ENCODE assay signal across 9 cellular contexts in the genomic region with DNA sequence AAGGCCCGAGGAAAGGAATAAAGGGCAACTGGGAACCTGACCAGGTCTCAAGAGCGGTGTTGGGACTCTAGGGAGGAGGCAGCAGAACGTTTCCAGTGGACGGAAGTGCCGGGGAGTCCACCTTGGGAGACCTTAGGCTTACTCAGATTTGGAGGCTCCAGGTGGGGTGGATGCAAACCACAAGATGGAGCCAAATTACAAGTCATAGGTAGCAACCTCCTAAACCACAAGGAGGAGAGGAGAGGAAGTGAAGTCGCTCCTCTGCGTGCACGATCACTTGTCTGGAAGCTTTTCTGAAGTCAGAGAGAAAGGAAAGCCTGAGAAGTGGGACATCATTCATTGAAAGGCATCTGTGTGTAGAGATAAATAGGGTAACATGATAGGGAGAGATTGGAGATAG. TPM values are rescaled to one million over a fixed set of nuclear protein-coding genes. Genes with fewer than 3 reads are reported as not detected.
A peak's percentile ranks its signal among the peaks of the same experiment; 100 is the strongest.
DNase-seq lines count a peak whose midpoint lies in the region; ATAC-seq and TF ChIP-seq lines count a peak whose summit lies in the region.
"Had no signal": no experiment of that assay in that cellular context is flagged by ENCODE, and none has a peak within 500 bp of the region (broad histone marks: within the 10 kb centered on the region; RNA-seq: fewer than 3 reads in every experiment).

No MANE protein-coding gene starts in this region.

- H3K9me3 Mint-ChIP-seq in T-cell = no peaks in the 10 kb centered on the region
- H3K9me3 Mint-ChIP-seq in activated T-helper 2 cell treated with anti-CD3 and anti-CD28 coated beads, Interferon-gamma antibody, Interleukin-2, Interleukin-4, amounts not matched to agents 10 μg/mL and 5 μg/mL and 100 μg/mL, durations not matched to agents 14 hours and 24 hours and 36 hours = no peaks in the 10 kb centered on the region

- peak; percentile 61 for TF ChIP-seq CTCF in DND-41 (IDR thresholded peaks at IDR 0.05; ENCODE audit: borderline replicate concordance, extremely low read depth, low read length, poor library complexity, severe bottlenecking)
- peak; percentile 57 for TF ChIP-seq CTCF in GM20000 (IDR thresholded peaks at IDR 0.05; ENCODE audit: extremely low read depth, missing control alignments)

- no peak overlapping the region for H3K9ac ChIP-seq in DND-41 (ENCODE audit: low read depth, low read length)

- H3K4me2 ChIP-seq in DND-41 (ENCODE audit: insufficient read depth, low read length) = no peak overlapping the region

- H3K36me3 ChIP-seq in DND-41 (ENCODE audit: insufficient read depth, low read length) = no peaks in the 10 kb centered on the region

- H3K79me2 ChIP-seq in DND-41 (ENCODE audit: insufficient read depth, low read length) = no peaks in the 10 kb centered on the region

- POLR2A ChIA-PET in T-cell (lab: Charles Lee) = no interaction called here

- H3K36me3 Mint-ChIP-seq in T-cell = no peaks in the 10 kb centered on the region
- H3K36me3 Mint-ChIP-seq in activated T-helper 2 cell treated with anti-CD3 and anti-CD28 coated beads, Interferon-gamma antibody, Interleukin-2, Interleukin-4, amounts not matched to agents 10 μg/mL and 5 μg/mL and 100 μg/mL, durations not matched to agents 14 hours and 24 hours and 36 hours (ENCODE audit: low read depth) = no peaks in the 10 kb centered on the region

- no peak overlapping the region for H3K4me3 Mint-ChIP-seq in T-cell
- H3K4me3 Mint-ChIP-seq in activated T-helper 2 cell treated with anti-CD3 and anti-CD28 coated beads, Interferon-gamma antibody, Interleukin-2, Interleukin-4, amounts not matched to agents 10 μg/mL and 5 μg/mL and 100 μg/mL, durations not matched to agents 14 hours and 24 hours and 36 hours (ENCODE audit: low read depth) = no peak overlapping the region

- H3K27me3 Mint-ChIP-seq in T-cell = peaks cover 12 to 16% of the 10 kb centered on the region in 2 donors
- peaks cover 56% of the 10 kb centered on the region for H3K27me3 Mint-ChIP-seq in activated T-helper 2 cell treated with anti-CD3 and anti-CD28 coated beads, Interferon-gamma antibody, Interleukin-2, Interleukin-4, amounts not matched to agents 10 μg/mL and 5 μg/mL and 100 μg/mL, durations not matched to agents 14 hours and 24 hours and 36 hours (ENCODE audit: low read depth)

- intact Hi-C loops in activated T-helper 2 cell treated with anti-CD3 and anti-CD28 coated beads, Interferon-gamma antibody, Interleukin-2, Interleukin-4, amounts not matched to agents 10 μg/mL and 5 μg/mL and 100 μg/mL, durations not matched to agents 14 hours and 24 hours and 36 hours (cut with micrococcal nuclease) = no loop called here

- H2AFZ ChIP-seq in DND-41 (ENCODE audit: low read depth, low read length) = no peak overlapping the region

- H3K27me3 ChIP-seq in DND-41 (ENCODE audit: insufficient read depth, low read length, poor library complexity) = peaks cover 32% of the 10 kb centered on the region

- CTCF ChIA-PET in T-cell (lab: Charles Lee) = no interaction called here

- no peak overlapping the region for H3K4me3 ChIP-seq in DND-41 (ENCODE audit: low read depth in 1 of 2, low read length in 2 of 2)

- H4K20me1 ChIP-seq in DND-41 (ENCODE audit: insufficient read depth, low read length) = 0 out of 2 replicates have a peak, but pooled peaks cover 3% of the 10 kb centered on the region

- no peaks in the 10 kb centered on the region for H3K9me3 ChIP-seq in DND-41 (ENCODE audit: insufficient read depth, low read length, severe bottlenecking)

- H3K4me1 Mint-ChIP-seq in T-cell = peaks cover 6 to 8% (median 7%) of the 10 kb centered on the region in 3 donors
- peaks cover 7% of the 10 kb centered on the region for H3K4me1 Mint-ChIP-seq in activated T-helper 2 cell treated with anti-CD3 and anti-CD28 coated beads, Interferon-gamma antibody, Interleukin-2, Interleukin-4, amounts not matched to agents 10 μg/mL and 5 μg/mL and 100 μg/mL, durations not matched to agents 14 hours and 24 hours and 36 hours (ENCODE audit: low read depth)

- peaks cover 3% of the 10 kb centered on the region; the same call in 1 of the 2 replicates for H3K4me1 ChIP-seq in DND-41 (ENCODE audit: insufficient read depth, low read length)

- ATAC-seq in DND-41 (ENCODE audit: insufficient read depth, low read depth) (peak; percentile 83), T-cell (replicated peaks in 1 of 4) (peak; percentile 37 to 79 (median 57)), GM21619 (IDR thresholded peaks at IDR 0.05; ENCODE audit: unreplicated experiment) (no peak)

- no peak overlapping the region for H3K27ac Mint-ChIP-seq in T-cell
- H3K27ac Mint-ChIP-seq in activated T-helper 2 cell treated with anti-CD3 and anti-CD28 coated beads, Interferon-gamma antibody, Interleukin-2, Interleukin-4, amounts not matched to agents 10 μg/mL and 5 μg/mL and 100 μg/mL, durations not matched to agents 14 hours and 24 hours and 36 hours = no peak overlapping the region

- no peak overlapping the region for H3K27ac ChIP-seq in DND-41 (ENCODE audit: low read length)

- DNase-seq in DND-41 (peak; percentile 46), GM20000 (ENCODE audit: low spot score) (peak; percentile 53), T-cell (peak in 8 of 34 experiments; percentile 11 to 41 (median 24)), left kidney (ENCODE audit: low read depth, low spot score) (peak; percentile 88), SIG-M5 treated with dmso at 0.1 percent for 504 hours (lab: John Stamatoyannopoulos, UW; ENCODE audit: unreplicated experiment) (no peak), cortex of kidney (lab: John Stamatoyannopoulos, UW) (no peak)
- no peak for DNase-seq in activated T-helper 2 cell treated with anti-CD3 and anti-CD28 coated beads, Interferon-gamma antibody, Interleukin-2, Interleukin-4, amounts not matched to agents 10 μg/mL and 5 μg/mL and 100 μg/mL, durations not matched to agents 14 hours and 24 hours and 36 hours (ENCODE audit: low spot score)
- DNase-seq: activated gamma-delta T cell treated with Interleukin-2 at 50 U/mL for 16 hours had no signal

RNA-seq across cellular contexts. Expression of gene HLA-DOA, which starts 9.3 kb away (rescaled TPM):
- total RNA-seq in T-cell = 10 to 100 TPM in 3 of 5 donors, 1 to 10 TPM in 2; 6.1 to 17.0 (median 13.4) TPM
- total RNA-seq in activated T-helper 2 cell treated with anti-CD3 and anti-CD28 coated beads, Interferon-gamma antibody, Interleukin-2, Interleukin-4, amounts not matched to agents 10 μg/mL and 5 μg/mL and 100 μg/mL, durations not matched to agents 14 hours and 24 hours and 36 hours = 0.28 and 0.37 TPM in 2 replicates

RNA-seq across cellular contexts. Expression of gene BRD2, which starts 31.7 kb away (rescaled TPM):
- total RNA-seq in T-cell = 100 to 1,000 TPM; 320 to 383 (median 358) TPM
- 295 and 306 TPM in 2 replicates for total RNA-seq in activated T-helper 2 cell treated with anti-CD3 and anti-CD28 coated beads, Interferon-gamma antibody, Interleukin-2, Interleukin-4, amounts not matched to agents 10 μg/mL and 5 μg/mL and 100 μg/mL, durations not matched to agents 14 hours and 24 hours and 36 hours

RNA-seq across cellular contexts. Expression of gene HLA-DMA, which starts 47.2 kb away (rescaled TPM):
- total RNA-seq in T-cell = 10 to 100 TPM; 22.3 to 37.8 (median 27.5) TPM
- total RNA-seq in activated T-helper 2 cell treated with anti-CD3 and anti-CD28 coated beads, Interferon-gamma antibody, Interleukin-2, Interleukin-4, amounts not matched to agents 10 μg/mL and 5 μg/mL and 100 μg/mL, durations not matched to agents 14 hours and 24 hours and 36 hours = 15.9 and 19.0 TPM in 2 replicates

RNA-seq across cellular contexts. Expression of gene HLA-DMB, which starts 59.2 kb away (rescaled TPM):
- total RNA-seq in T-cell = 10 to 100 TPM in 3 of 5 donors, 1 to 10 TPM in 2; 8.8 to 30.6 (median 10.6) TPM
- 1.3 and 1.4 TPM in 2 replicates for total RNA-seq in activated T-helper 2 cell treated with anti-CD3 and anti-CD28 coated beads, Interferon-gamma antibody, Interleukin-2, Interleukin-4, amounts not matched to agents 10 μg/mL and 5 μg/mL and 100 μg/mL, durations not matched to agents 14 hours and 24 hours and 36 hours

Comparison
In these comparisons a context has a peak if more than half of its experiments do, and no peak if none do; other contexts are left out.
1. DNase-seq: peak in DND-41 (single experiment), GM20000 (single experiment) and left kidney (single experiment); none in SIG-M5 treated with dmso at 0.1 percent for 504 hours (single experiment), cortex of kidney (single experiment) and activated T-helper 2 cell treated with anti-CD3 and anti-CD28 coated beads, Interferon-gamma antibody, Interleukin-2, Interleukin-4, amounts not matched to agents 10 μg/mL and 5 μg/mL and 100 μg/mL, durations not matched to agents 14 hours and 24 hours and 36 hours (single experiment).